8 cellular contexts compared by ENCODE assay signal in the genomic region with DNA sequence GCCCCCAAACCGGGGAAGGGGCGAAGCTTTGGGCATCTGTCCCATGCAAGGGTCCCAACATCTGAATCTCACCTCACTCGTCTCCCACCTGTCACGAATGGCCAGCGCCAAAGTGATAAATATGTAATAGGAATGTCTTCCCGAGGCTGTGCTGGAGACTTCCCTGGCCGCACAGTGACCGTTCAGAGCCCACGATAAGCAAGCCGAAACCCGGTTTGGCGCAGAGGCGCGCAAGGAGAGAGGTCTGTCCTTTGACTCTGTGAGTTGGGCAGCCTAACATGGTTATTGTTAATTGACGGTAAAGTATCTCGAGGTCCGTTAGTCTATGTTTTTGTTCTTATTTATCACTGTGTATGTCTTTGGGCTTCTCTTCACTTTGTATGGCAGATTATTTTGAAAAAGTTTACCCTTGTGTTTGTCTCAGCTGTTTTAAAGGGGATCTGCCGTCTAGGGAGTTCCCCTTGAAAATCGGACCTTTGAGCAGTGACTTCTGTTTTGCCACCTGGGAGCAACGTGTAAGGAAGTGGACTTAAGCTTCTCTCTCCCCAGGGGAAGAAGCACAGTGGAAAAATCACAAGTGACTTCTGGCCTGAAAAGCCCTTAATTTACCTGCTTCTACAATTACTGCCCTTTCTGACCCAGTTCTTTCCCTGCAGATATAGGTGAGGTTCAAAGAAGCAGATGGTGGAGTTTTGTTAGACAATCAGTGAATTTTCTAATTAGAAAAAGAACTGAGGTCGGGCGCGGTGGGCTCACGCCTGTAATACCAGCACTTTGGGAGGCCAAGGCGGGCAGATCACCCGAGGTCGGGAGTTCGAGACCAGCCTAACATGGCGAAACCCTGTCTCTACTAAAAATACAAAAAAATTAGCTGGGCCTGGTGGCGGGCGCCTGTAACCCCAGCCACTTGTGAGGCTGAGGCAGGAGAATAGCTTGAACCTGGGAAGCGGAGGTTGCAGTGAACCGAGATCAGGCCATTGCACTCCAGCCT.
DNase-seq lines count a peak whose midpoint lies in the region; ATAC-seq and TF ChIP-seq lines count a peak whose summit lies in the region.

No MANE protein-coding gene starts in this region.

- H4K20me1 ChIP-seq in DOHH2 (ENCODE audit: control insufficient read depth, insufficient read depth, low read depth, low read length) = no peaks in the 10 kb centered on the region

- in situ Hi-C loops in KBM-7 (cut with MboI; ENCODE audit: low pct_unique_long_range_greater_than_20kb, low sequenced_read_pairs) = no loop called here

- H3K9ac ChIP-seq in iPS-20b (ENCODE audit: low read depth, low read length) = peak overlapping the region; percentile 96

- H3K36me3 ChIP-seq in DOHH2 (ENCODE audit: control insufficient read depth, low read length) (peaks cover 44% of the 10 kb centered on the region), iPS-20b (ENCODE audit: insufficient read depth, low read depth, low read length) (peaks cover 25% of the 10 kb centered on the region)

- ATAC-seq in GM19452 (IDR thresholded peaks at IDR 0.05; ENCODE audit: unreplicated experiment) = peak; percentile 30
- ATAC-seq in stimulated activated naive B cell treated with anti-CD40 and anti-IgM and Interleukin-4, amounts not matched to agents 10 μg/mL and 1 μg/mL and 100 μg/mL, for 72 hours (replicated peaks) = peak; percentile 41 to 46
- ATAC-seq in HG03097 (IDR thresholded peaks at IDR 0.05; ENCODE audit: low FRiP score, unreplicated experiment) = no peak

- no peak for TF ChIP-seq CTCF in DOHH2 (IDR thresholded peaks at IDR 0.05; ENCODE audit: low read depth, low read length, poor library complexity, severe bottlenecking)

- H3K27me3 Mint-ChIP-seq in stimulated activated naive B cell treated with anti-CD40 and anti-IgM and Interleukin-4, amounts not matched to agents 10 μg/mL and 1 μg/mL and 100 μg/mL, for 72 hours = no peaks in the 10 kb centered on the region

- peaks cover 53% of the 10 kb centered on the region for H3K79me2 ChIP-seq in DOHH2 (ENCODE audit: control insufficient read depth, low read length)

- H3K4me1 ChIP-seq in DOHH2 (ENCODE audit: control insufficient read depth, low read length) (peaks cover 29% of the 10 kb centered on the region), iPS-20b (ENCODE audit: insufficient read depth, low read length) (no peaks in the 10 kb centered on the region)

- no peaks in the 10 kb centered on the region for H3K27me3 ChIP-seq in DOHH2 (ENCODE audit: control insufficient read depth, low read length)
- no peaks in the 10 kb centered on the region for H3K27me3 ChIP-seq in iPS-20b (ENCODE audit: insufficient read depth, low read length)

- peaks cover 15% of the 10 kb centered on the region for H3F3A ChIP-seq in DOHH2 (ENCODE audit: control insufficient read depth, insufficient read depth)

- peaks cover 39 to 77% of the 10 kb centered on the region in 2 donors for H3K4me1 Mint-ChIP-seq in stimulated activated naive B cell treated with anti-CD40 and anti-IgM and Interleukin-4, amounts not matched to agents 10 μg/mL and 1 μg/mL and 100 μg/mL, for 72 hours

- peak overlapping the region; percentile 98 for H3K27ac Mint-ChIP-seq in stimulated activated naive B cell treated with anti-CD40 and anti-IgM and Interleukin-4, amounts not matched to agents 10 μg/mL and 1 μg/mL and 100 μg/mL, for 72 hours

- H3K4me3 ChIP-seq in DOHH2 (ENCODE audit: low read length) (peak overlapping the region; percentile 87), iPS-20b (ENCODE audit: low read length) (peak overlapping the region; percentile 96)

- H3K9me3 Mint-ChIP-seq in stimulated activated naive B cell treated with anti-CD40 and anti-IgM and Interleukin-4, amounts not matched to agents 10 μg/mL and 1 μg/mL and 100 μg/mL, for 72 hours = peaks cover 0 to 3% of the 10 kb centered on the region in 2 donors

- H3K9me3 ChIP-seq in DOHH2 (ENCODE audit: control insufficient read depth, insufficient read depth, low read length) (no peaks in the 10 kb centered on the region), iPS-20b (ENCODE audit: insufficient read depth, low read depth, low read length) (peaks cover 3% of the 10 kb centered on the region; the same call in 1 of the 2 replicates)

- H3K4me3 Mint-ChIP-seq in stimulated activated naive B cell treated with anti-CD40 and anti-IgM and Interleukin-4, amounts not matched to agents 10 μg/mL and 1 μg/mL and 100 μg/mL, for 72 hours = peak overlapping the region; percentile 92 to 95

- H3K27ac ChIP-seq in DOHH2 (ENCODE audit: low read depth, low read length) (peak overlapping the region; percentile 78), angular gyrus (ENCODE audit: low read depth, low read length) (peak overlapping the region; percentile 95), iPS-20b (ENCODE audit: low read length) (peak overlapping the region; percentile 96)

- DNase-seq in KBM-7 = peak; percentile 50
- DNase-seq in stimulated activated naive B cell treated with anti-CD40 and anti-IgM and Interleukin-4, amounts not matched to agents 10 μg/mL and 1 μg/mL and 100 μg/mL, for 72 hours = no peak
- DNase-seq in cortex of kidney (lab: John Stamatoyannopoulos, UW) = no peak

- H3K9me2 ChIP-seq in DOHH2 (replicated peaks; ENCODE audit: control insufficient read depth, low read length) = no peaks in the 10 kb centered on the region

- peak overlapping the region; percentile 78 for H3K4me2 ChIP-seq in DOHH2 (ENCODE audit: low read length)

- H3K36me3 Mint-ChIP-seq in stimulated activated naive B cell treated with anti-CD40 and anti-IgM and Interleukin-4, amounts not matched to agents 10 μg/mL and 1 μg/mL and 100 μg/mL, for 72 hours = peaks cover 34 to 59% of the 10 kb centered on the region in 2 donors
